Comparison of ENCODE assay signal across 8 cellular contexts in the genomic region with DNA sequence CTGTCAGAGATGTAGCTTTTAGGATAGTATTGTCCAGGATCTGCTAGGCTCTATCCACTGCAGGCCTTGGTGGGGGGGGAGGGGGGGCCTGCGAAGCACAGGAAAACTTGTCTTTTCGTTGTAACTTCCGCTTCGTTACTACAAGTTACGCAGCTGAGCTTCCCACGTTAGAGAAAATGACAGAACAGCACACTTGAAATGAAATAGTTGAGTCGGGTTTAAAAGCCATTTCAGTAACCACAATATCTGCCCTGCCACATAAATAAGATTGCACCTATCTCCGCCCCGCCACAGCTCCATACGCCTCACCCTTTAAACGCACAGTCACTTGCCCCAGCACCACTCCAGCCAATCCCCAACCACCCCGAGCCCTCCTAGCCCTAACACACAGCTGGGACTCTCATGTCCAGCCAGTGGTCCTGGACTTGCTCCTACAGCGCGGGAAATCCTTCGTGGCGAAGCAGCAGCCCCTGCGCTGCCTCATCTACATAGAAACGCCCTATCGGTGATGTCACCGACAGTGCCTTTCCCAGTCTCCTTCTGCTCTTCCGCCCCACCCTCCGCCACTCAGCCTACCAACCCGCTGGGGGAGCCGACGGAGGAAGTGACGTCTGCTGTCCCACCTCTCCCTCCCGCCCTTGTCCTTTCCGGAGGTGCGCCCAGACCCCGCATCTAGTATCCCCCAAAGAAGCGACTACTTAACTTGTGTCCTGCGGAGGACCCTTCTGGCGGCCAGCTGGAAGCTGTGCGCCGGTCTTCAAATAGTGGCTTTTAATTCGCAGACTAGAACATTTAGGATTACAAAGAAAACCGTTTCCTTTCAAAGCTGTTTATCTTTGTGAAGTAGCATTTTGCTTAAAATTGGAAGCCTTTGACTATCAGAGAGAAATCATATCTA. TPM values are rescaled to one million over a fixed set of nuclear protein-coding genes. Genes with fewer than 3 reads are reported as not detected.
A peak's percentile ranks its signal among the peaks of the same experiment; 100 is the strongest.
DNase-seq lines count a peak whose midpoint lies in the region; ATAC-seq and TF ChIP-seq lines count a peak whose summit lies in the region.
"Not testable (repeated sequence)": the region's sequence is repeated elsewhere in the genome, so short reads cannot be mapped to it uniquely, and the experiment has no call there.

No MANE protein-coding gene starts in this region.

- not testable (repeated sequence) for H3K27me3 ChIP-seq in BJ (ENCODE audit: control insufficient read depth, insufficient read depth, low read length); effector memory CD4-positive, alpha-beta T cell (replicated peaks; ENCODE audit: control insufficient read depth, insufficient read depth, low read length, poor library complexity, severe bottlenecking); liver (ENCODE audit: control insufficient read depth in 4 of 4, insufficient read depth in 4 of 4, low read length in 3 of 4)

- H3K27ac ChIP-seq in effector memory CD4-positive, alpha-beta T cell (ENCODE audit: insufficient read depth, low read length, poor library complexity, severe bottlenecking): peak overlapping the region; percentile 93
- H3K27ac ChIP-seq in liver (ENCODE audit: low read depth in 1 of 2, low read length in 2 of 2): peak overlapping the region; percentile 92

- CTCF ChIA-PET in BJ (lab: Yijun Ruan, JAX): not testable (repeated sequence)

- 5% methylated on average over 29 of the region's 37 CpGs for WGBS in liver

- not testable (repeated sequence) for H3K36me3 ChIP-seq in BJ (ENCODE audit: control insufficient read depth, insufficient read depth, low read length); effector memory CD4-positive, alpha-beta T cell (ENCODE audit: control insufficient read depth, insufficient read depth, low read length); liver (ENCODE audit: control insufficient read depth in 4 of 4, insufficient read depth in 3 of 4, low read depth in 1 of 4, low read length in 3 of 4)

- POLR2A ChIA-PET in BJ (lab: Charles Lee): not testable (repeated sequence)

- not testable (repeated sequence) for TF ChIP-seq RAD21 in liver (IDR thresholded peaks at IDR 0.05)

- peak; percentile 53 for DNase-seq in BJ (ENCODE audit: low read depth)
- peak; percentile 43 for DNase-seq in NOMO-1 treated with dmso at 0.1 percent for 144 hours (lab: John Stamatoyannopoulos, UW; ENCODE audit: unreplicated experiment)
- DNase-seq in activated CD8-positive, alpha-beta memory T cell treated with anti-CD3 and anti-CD28 coated beads, Interleukin-2, amount 50 U/mL, for 1 hour (ENCODE audit: extremely low read depth): peak; percentile 36
- DNase-seq in effector memory CD4-positive, alpha-beta T cell: peak; percentile 40 to 66 (median 66)
- DNase-seq in stimulated activated CD4-positive, alpha-beta T cell treated with anti-CD3 and anti-CD28 coated beads, Interleukin-1b, Interleukin-23, amount 100 ng/mL, for 48 hours: peak; percentile 71

- not testable (repeated sequence) for TF ChIP-seq CTCF in BJ (IDR thresholded peaks at IDR 0.05; ENCODE audit: insufficient read depth, low read depth, low read length); liver (IDR thresholded peaks at IDR 0.05; ENCODE audit: low read depth, low read length, missing input control)

- ATAC-seq in GM19328 (IDR thresholded peaks at IDR 0.05; ENCODE audit: unreplicated experiment) (peak; percentile 89), HG03342 (IDR thresholded peaks at IDR 0.05; ENCODE audit: unreplicated experiment) (peak; percentile 85)

- H3K4me3 ChIP-seq in BJ (ENCODE audit: low read depth, low read length) (peak overlapping the region; percentile 56), liver (ENCODE audit: low read depth in 1 of 3, low read length in 3 of 3) (peak overlapping the region in 2 of 3 donors; percentile 15 to 32)
- H3K4me3 ChIP-seq in effector memory CD4-positive, alpha-beta T cell (ENCODE audit: insufficient read depth, low read depth, low read length, poor library complexity, severe bottlenecking): peak overlapping the region; percentile 45

- H3K9ac ChIP-seq in liver (ENCODE audit: low read depth in 1 of 2, low read length in 2 of 2): peak overlapping the region in 1 of 2 donors; percentile 64

- not testable (repeated sequence) for H3K9me3 ChIP-seq in effector memory CD4-positive, alpha-beta T cell (ENCODE audit: control insufficient read depth, low read length); liver (ENCODE audit: control insufficient read depth in 4 of 4, low read length in 3 of 4)

- H3K4me1 ChIP-seq in effector memory CD4-positive, alpha-beta T cell (ENCODE audit: control insufficient read depth, insufficient read depth, low read length, poor library complexity, severe bottlenecking); liver (ENCODE audit: control insufficient read depth in 4 of 4, insufficient read depth in 4 of 4, low read length in 3 of 4): not testable (repeated sequence)

TF ChIP-seq in liver, 16 proteins besides CTCF, POLR2A, EP300 and RAD21:
- TF ChIP-seq YY1 (IDR thresholded peaks at IDR 0.05) (peak; percentile 10), GABPA (IDR thresholded peaks at IDR 0.05 in 1 of 2, conservative IDR thresholded peaks at IDR 0.05 in 1 of 2) (peak; percentile 35 to 72)

RNA-seq across cellular contexts. Expression of a gene that starts 46.2 kb away (rescaled TPM):
- not detected in 2 replicates for polyA plus RNA-seq in BJ (2011; rRNA removed)
- polyA minus RNA-seq in BJ (2011; rRNA and poly(A)+ RNA removed): not detected in 2 replicates
- not detected for total RNA-seq in liver
- not detected for polyA plus RNA-seq in liver

Comparison
In these comparisons a context has a peak if more than half of its experiments do, and no peak if none do; other contexts are left out.
1. Peak in every context shown above with its lines: DNase-seq, ATAC-seq, H3K4me3 ChIP-seq and H3K27ac ChIP-seq.